ENCODE assay signal across 8 cellular contexts in the genomic region with DNA sequence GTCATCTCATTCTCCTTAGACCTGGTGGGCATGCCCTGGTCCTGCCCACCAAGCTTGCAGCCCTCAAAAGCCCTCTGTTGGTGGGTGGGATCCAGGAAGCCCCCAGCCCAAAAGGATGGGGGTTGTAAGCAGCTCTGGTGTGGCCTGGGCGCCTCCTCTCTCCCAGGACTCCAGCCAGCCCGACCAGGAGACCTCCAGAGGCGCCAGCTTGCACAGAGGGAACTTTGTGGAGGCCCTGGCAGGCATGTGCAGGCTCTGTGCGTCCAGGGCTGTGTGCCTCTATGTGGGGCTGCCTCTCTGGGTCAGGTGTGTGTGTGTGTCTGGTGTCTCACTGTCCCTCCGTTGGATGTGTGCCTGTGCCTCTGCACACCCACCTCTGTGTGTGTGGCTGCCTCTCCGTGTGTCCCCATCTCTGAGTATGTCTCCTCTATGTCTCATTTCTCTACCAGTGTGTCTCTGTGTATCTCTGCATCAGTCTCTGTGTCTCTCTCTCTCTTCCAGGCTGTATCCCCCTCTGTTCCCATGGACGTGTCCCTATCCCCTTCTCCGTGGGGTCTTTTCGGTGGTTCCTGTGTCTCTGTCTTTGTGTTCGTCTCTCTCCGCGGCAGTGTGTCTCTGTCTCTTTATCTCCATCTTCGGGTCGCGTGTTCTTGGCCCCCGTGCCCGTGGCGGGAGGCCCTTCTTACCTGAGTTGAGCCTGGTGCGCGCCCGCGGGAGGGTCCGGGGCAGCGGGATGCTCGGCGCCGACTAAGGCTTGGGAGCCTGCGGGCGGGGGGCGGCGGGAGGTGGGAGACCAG. TPM values are rescaled to one million over a fixed set of nuclear protein-coding genes. Genes with fewer than 3 reads are reported as not detected.
A peak's percentile ranks its signal among the peaks of the same experiment; 100 is the strongest.
DNase-seq lines count a peak whose midpoint lies in the region; ATAC-seq and TF ChIP-seq lines count a peak whose summit lies in the region.

No MANE protein-coding gene starts in this region.

- H3K27me3 ChIP-seq in Caco-2 (replicated peaks; ENCODE audit: control insufficient read depth, insufficient read depth, low read length): no peaks in the 10 kb centered on the region
- peaks cover 34% of the 10 kb centered on the region for H3K27me3 ChIP-seq in MM.1S (replicated peaks; ENCODE audit: insufficient read depth, low read length)
- H3K27me3 ChIP-seq in dorsolateral prefrontal cortex: no peaks in the 10 kb centered on the region

- DNase-seq in Caco-2 (no peak), MM.1S (no peak), dorsolateral prefrontal cortex (peak in 4 of 10 donors; percentile 46 to 56 (median 50)), GM19238 (ENCODE audit: insufficient read length, low spot score) (no peak), GM10266 (ENCODE audit: extremely low spot score) (no peak)
- DNase-seq in activated naive CD4-positive, alpha-beta T cell treated with anti-CD3 and anti-CD28 coated beads, Interleukin-2, amount 50 U/mL, for 72 hours (ENCODE audit: low spot score in 2 of 2): no peak

- H3K27ac Mint-ChIP-seq in Caco-2 (ENCODE audit: unreplicated experiment) (no peak overlapping the region), nephron (peak overlapping the region in 2 of 3 experiments; percentile 25 to 30)
- no peak overlapping the region for H3K27ac Mint-ChIP-seq in activated naive CD4-positive, alpha-beta T cell treated with anti-CD3 and anti-CD28 coated beads, Interleukin-2, amount 50 U/mL, for 72 hours

- H4K20me1 ChIP-seq in MM.1S (ENCODE audit: insufficient read depth, low read length): no peaks in the 10 kb centered on the region

- H3K4me3 ChIP-seq in Caco-2 (ENCODE audit: low read depth, low read length) (peak overlapping the region; percentile 44), MM.1S (ENCODE audit: low read length) (peak overlapping the region; percentile 50), dorsolateral prefrontal cortex (peak overlapping the region; percentile 41 to 79 (median 68))

- intact Hi-C loops in Caco-2 (cut with micrococcal nuclease; ENCODE audit: unreplicated experiment) (loop anchor here (2.0 kb wide), 1 partner anchor 69 kb away; no protein-coding TSS in a partner anchor), dorsolateral prefrontal cortex (cut with DNase I) (loop anchor here in 1 of 2 donors (1.0 kb wide), 1 partner anchor 20 kb away; no protein-coding TSS in a partner anchor)

- peaks cover 14% of the 10 kb centered on the region for H3K27me3 Mint-ChIP-seq in Caco-2 (ENCODE audit: insufficient read depth, unreplicated experiment)
- peaks cover 43% of the 10 kb centered on the region for H3K27me3 Mint-ChIP-seq in nephron (ENCODE audit: low read depth)

- BruUV-seq in Caco-2 (replicated peaks; lab: Mats Ljungman, UMichigan): no TSS peak

- no peak overlapping the region for H3K27ac ChIP-seq in MM.1S (ENCODE audit: low read length)
- peak overlapping the region in 56 of 59 donors; percentile 28 to 94 (median 80) for H3K27ac ChIP-seq in dorsolateral prefrontal cortex

- H3K4me3 Mint-ChIP-seq in Caco-2 (ENCODE audit: unreplicated experiment): peak overlapping the region; percentile 74
- peak overlapping the region; percentile 79 to 83 (median 79) for H3K4me3 Mint-ChIP-seq in nephron

- CTCF ChIA-PET in Caco-2 (lab: Charles Lee): interaction anchor here (1.0 kb wide), 1 partner anchor 81 kb away, joined by 5 read pairs; no protein-coding TSS in a partner anchor

- H3K4me1 ChIP-seq in Caco-2 (peaks cover 3% of the 10 kb centered on the region; the same call in 1 of the 2 replicates), MM.1S (ENCODE audit: low read length) (0 out of 2 replicates have a peak, but pooled peaks cover 4% of the 10 kb centered on the region)

- no peaks in the 10 kb centered on the region for H3K79me2 ChIP-seq in MM.1S (ENCODE audit: low read length)

- H3K9me2 ChIP-seq in MM.1S (replicated peaks; ENCODE audit: insufficient read depth, low read length): no peaks in the 10 kb centered on the region

- POLR2A ChIA-PET in Caco-2 (lab: Charles Lee): no interaction called here

- TF ChIP-seq CTCF in Caco-2 (IDR thresholded peaks at IDR 0.05; ENCODE audit: insufficient read depth in 1 of 2, low read depth in 1 of 2, low read length in 1 of 2, severe bottlenecking in 1 of 2, unreplicated experiment in 1 of 2) (no peak), MM.1S (IDR thresholded peaks at IDR 0.05; ENCODE audit: low read length) (no peak), dorsolateral prefrontal cortex (IDR thresholded peaks at IDR 0.05 in 54 of 56, conservative IDR thresholded peaks at IDR 0.05 in 2 of 56; ENCODE audit: low read depth in 1 of 56, partially characterized antibody in 56 of 56) (no peak), nephron (IDR thresholded peaks at IDR 0.05; ENCODE audit: unreplicated experiment in 3 of 3) (no peak), GM10266 (IDR thresholded peaks at IDR 0.05; ENCODE audit: control insufficient read depth, insufficient read depth, low read depth, missing control alignments) (no peak)

- peak overlapping the region; percentile 43; the same call in 1 of the 2 replicates for H2AFZ ChIP-seq in MM.1S (ENCODE audit: low read length)

- H3K9me3 ChIP-seq in Caco-2 (no peaks in the 10 kb centered on the region), MM.1S (replicated peaks; ENCODE audit: insufficient read depth, low read length) (no peaks in the 10 kb centered on the region)

- H3K36me3 Mint-ChIP-seq in Caco-2 (ENCODE audit: insufficient read depth, unreplicated experiment) (no peaks in the 10 kb centered on the region), nephron (ENCODE audit: low read depth) (no peaks in the 10 kb centered on the region)
- no peaks in the 10 kb centered on the region for H3K36me3 Mint-ChIP-seq in activated naive CD4-positive, alpha-beta T cell treated with anti-CD3 and anti-CD28 coated beads, Interleukin-2, amount 50 U/mL, for 72 hours

- H3K36me3 ChIP-seq in Caco-2 (ENCODE audit: control insufficient read depth, insufficient read depth, low read length): no peaks in the 10 kb centered on the region
- no peaks in the 10 kb centered on the region for H3K36me3 ChIP-seq in MM.1S (replicated peaks; ENCODE audit: insufficient read depth, low read length)

- peak overlapping the region; percentile 77 for H3K4me2 ChIP-seq in MM.1S (ENCODE audit: low read depth, low read length)

- no peak overlapping the region for H3K9ac ChIP-seq in MM.1S (ENCODE audit: low read length)

- no peaks in the 10 kb centered on the region for H3K9me3 Mint-ChIP-seq in Caco-2 (ENCODE audit: unreplicated experiment)
- no peaks in the 10 kb centered on the region for H3K9me3 Mint-ChIP-seq in nephron
- no peaks in the 10 kb centered on the region for H3K9me3 Mint-ChIP-seq in activated naive CD4-positive, alpha-beta T cell treated with anti-CD3 and anti-CD28 coated beads, Interleukin-2, amount 50 U/mL, for 72 hours

- H3K4me1 Mint-ChIP-seq in Caco-2 (ENCODE audit: low read depth, unreplicated experiment): peaks cover 7% of the 10 kb centered on the region
- H3K4me1 Mint-ChIP-seq in nephron: peaks cover 18% of the 10 kb centered on the region

- no peak for ATAC-seq in HG02798 (IDR thresholded peaks at IDR 0.05; ENCODE audit: poor library complexity, unreplicated experiment)
- ATAC-seq in activated naive CD4-positive, alpha-beta T cell treated with anti-CD3 and anti-CD28 coated beads, Interleukin-2, amount 50 U/mL, for 72 hours: no peak

- H3F3A ChIP-seq in MM.1S (ENCODE audit: insufficient read depth, low read length): 0 out of 2 replicates have a peak, but pooled peaks cover 3% of the 10 kb centered on the region

RNA-seq across cellular contexts. Expression of gene ENHO, which starts 0.5 kb away (rescaled TPM):
- 1.00 and 2.1 TPM in 2 replicates for total RNA-seq in Caco-2 (2022)
- total RNA-seq in dorsolateral prefrontal cortex: 100 to 1,000 TPM in 101 of 120 experiments, 10 to 100 TPM in 19; 56.2 to 336 (median 124) TPM
- total RNA-seq in activated naive CD4-positive, alpha-beta T cell treated with anti-CD3 and anti-CD28 coated beads, Interleukin-2, amount 50 U/mL, for 72 hours: under 1 TPM in 1 of 2 donors, not detected in 1; 0.31 TPM

Comparison
In these comparisons a context has a peak if more than half of its experiments do, and no peak if none do; other contexts are left out.
1. H3K27ac Mint-ChIP-seq: peak in nephron (2 of 3); none in Caco-2 (single experiment) and activated naive CD4-positive, alpha-beta T cell treated with anti-CD3 and anti-CD28 coated beads, Interleukin-2, amount 50 U/mL, for 72 hours (0 of 2).
2. RNA of gene ENHO, which starts 0.5 kb away (total RNA-seq): 56.2 to 336 TPM in dorsolateral prefrontal cortex; 1.00 to 2.1 TPM in Caco-2 and 0.31 TPM in activated naive CD4-positive, alpha-beta T cell treated with anti-CD3 and anti-CD28 coated beads, Interleukin-2, amount 50 U/mL, for 72 hours; every median in the first group is over 10 times any median in the second.
3. Peak in every context shown above with its lines, with median percentiles within 50 percentile points of each other: H3K4me3 ChIP-seq.